In genomic region chr3:190666801-190667200, GRCh38 we compare ENCODE assay signal across 26 cellular contexts.
"Had no signal": no experiment of that assay in that cellular context is flagged by ENCODE, and none has a peak within 500 bp of the region (broad histone marks: within the 10 kb centered on the region; RNA-seq: fewer than 3 reads in every experiment).

No MANE protein-coding gene starts in this region.

- H3K9me3 Mint-ChIP-seq: activated CD4-positive, alpha-beta memory T cell treated with anti-CD3 and anti-CD28 coated beads for 36 hours; activated CD4-positive, alpha-beta T cell treated with anti-CD3 and anti-CD28 coated beads, Interleukin-2, amount 10 ng/mL, durations not matched to agents 24 days and 14 days; activated naive CD4-positive, alpha-beta T cell treated with anti-CD3 and anti-CD28 coated beads for 36 hours; activated naive CD4-positive, alpha-beta T cell treated with anti-CD3 and anti-CD28 coated beads, Interleukin-2, amount 50 U/mL, for 72 hours; activated naive CD8-positive, alpha-beta T cell treated with anti-CD3 and anti-CD28 coated beads, Interleukin-2, amount 10 ng/mL, durations not matched to agents 7 days and 5 days; activated T-helper 1 cell treated with anti-CD3 and anti-CD28 coated beads, Interleukin-12 subunit alpha, Interleukin-12 subunit beta, Interleukin-2, Interleukin-4 antibody, amounts not matched to agents 30 ng/mL and 10 ng/mL and 1 ng/mL, durations not matched to agents 14 hours and 24 hours and 36 hours; activated T-helper 2 cell treated with anti-CD3 and anti-CD28 coated beads, Interferon-gamma antibody, Interleukin-2, Interleukin-4, amounts not matched to agents 10 μg/mL and 5 μg/mL and 100 μg/mL, durations not matched to agents 14 hours and 24 hours and 36 hours; brain; endodermal cell had no signal

- H3K4me1 Mint-ChIP-seq: activated CD4-positive, alpha-beta T cell treated with anti-CD3 and anti-CD28 coated beads for 36 hours; activated CD4-positive, alpha-beta T cell treated with anti-CD3 and anti-CD28 coated beads, Interleukin-2, amount 10 ng/mL, durations not matched to agents 24 days and 14 days; activated CD8-positive, alpha-beta memory T cell treated with anti-CD3 and anti-CD28 coated beads, Interleukin-2, amount 10 ng/mL, durations not matched to agents 7 days and 5 days; activated naive CD8-positive, alpha-beta T cell treated with anti-CD3 and anti-CD28 coated beads, Interleukin-2, amount 10 ng/mL, durations not matched to agents 7 days and 5 days; brain; endodermal cell had no signal

- DNase-seq: activated CD4-positive, alpha-beta memory T cell treated with anti-CD3 and anti-CD28 coated beads for 36 hours; activated CD4-positive, alpha-beta T cell treated with anti-CD3 and anti-CD28 coated beads for 36 hours; activated CD4-positive, alpha-beta T cell treated with anti-CD3 and anti-CD28 coated beads, Interleukin-2, amount 10 ng/mL, durations not matched to agents 24 days and 14 days; activated CD4-positive, CD25-positive, alpha-beta regulatory T cell; activated CD4-positive, CD25-positive, alpha-beta regulatory T cell treated with anti-CD3 and anti-CD28 coated beads, Interleukin-2, amount 50 U/mL, for 72 hours; activated CD8-positive, alpha-beta memory T cell treated with anti-CD3 and anti-CD28 coated beads, Interleukin-2, amount 10 ng/mL, durations not matched to agents 7 days and 5 days; activated CD8-positive, alpha-beta memory T cell treated with anti-CD3 and anti-CD28 coated beads, Interleukin-2, amount 50 U/mL, for 4 hours; activated CD8-positive, alpha-beta T cell treated with anti-CD3 and anti-CD28 coated beads, Interleukin-2, amount 10 ng/mL, durations not matched to agents 7 days and 5 days; activated effector memory CD4-positive, alpha-beta T cell treated with anti-CD3 and anti-CD28 coated beads, Interleukin-2, amount 50 U/mL, for 16 hours; activated naive CD4-positive, alpha-beta T cell treated with anti-CD3 and anti-CD28 coated beads for 36 hours; activated naive CD8-positive, alpha-beta T cell treated with anti-CD3 and anti-CD28 coated beads, Interleukin-2, amount 10 ng/mL, durations not matched to agents 7 days and 5 days; activated T-cell treated with anti-CD3 and anti-CD28 coated beads, Interleukin-2, amount 50 U/mL, for 1 hour; activated T-cell treated with anti-CD3 and anti-CD28 coated beads, Interleukin-2, amount 50 U/mL, for 48 hours; central memory CD4-positive, alpha-beta T cell; cerebellar nuclear complex; colonic mucosa; effector memory CD4-positive, alpha-beta T cell; endodermal cell; foreskin keratinocyte; gastrocnemius medialis; T-helper 2 cell had no signal

- H3K4me3 Mint-ChIP-seq: activated CD4-positive, alpha-beta memory T cell treated with anti-CD3 and anti-CD28 coated beads for 36 hours; activated CD4-positive, alpha-beta T cell treated with anti-CD3 and anti-CD28 coated beads for 36 hours; activated CD4-positive, alpha-beta T cell treated with anti-CD3 and anti-CD28 coated beads, Interleukin-2, amount 10 ng/mL, durations not matched to agents 24 days and 14 days; activated CD8-positive, alpha-beta memory T cell treated with anti-CD3 and anti-CD28 coated beads, Interleukin-2, amount 10 ng/mL, durations not matched to agents 7 days and 5 days; activated CD8-positive, alpha-beta T cell treated with anti-CD3 and anti-CD28 coated beads, Interleukin-2, amount 10 ng/mL, durations not matched to agents 7 days and 5 days; activated naive CD4-positive, alpha-beta T cell treated with anti-CD3 and anti-CD28 coated beads for 36 hours; activated naive CD8-positive, alpha-beta T cell treated with anti-CD3 and anti-CD28 coated beads, Interleukin-2, amount 10 ng/mL, durations not matched to agents 7 days and 5 days; activated T-helper 1 cell treated with anti-CD3 and anti-CD28 coated beads, Interleukin-12 subunit alpha, Interleukin-12 subunit beta, Interleukin-2, Interleukin-4 antibody, amounts not matched to agents 30 ng/mL and 10 ng/mL and 1 ng/mL, durations not matched to agents 14 hours and 24 hours and 36 hours; brain; endodermal cell had no signal

- H3K27ac Mint-ChIP-seq: activated CD4-positive, alpha-beta memory T cell treated with anti-CD3 and anti-CD28 coated beads for 36 hours; activated CD4-positive, alpha-beta T cell treated with anti-CD3 and anti-CD28 coated beads for 36 hours; activated CD4-positive, alpha-beta T cell treated with anti-CD3 and anti-CD28 coated beads, Interleukin-2, amount 10 ng/mL, durations not matched to agents 24 days and 14 days; activated CD8-positive, alpha-beta memory T cell treated with anti-CD3 and anti-CD28 coated beads, Interleukin-2, amount 10 ng/mL, durations not matched to agents 7 days and 5 days; activated CD8-positive, alpha-beta T cell treated with anti-CD3 and anti-CD28 coated beads, Interleukin-2, amount 10 ng/mL, durations not matched to agents 7 days and 5 days; activated naive CD4-positive, alpha-beta T cell treated with anti-CD3 and anti-CD28 coated beads for 36 hours; activated naive CD4-positive, alpha-beta T cell treated with anti-CD3 and anti-CD28 coated beads, Interleukin-2, amount 50 U/mL, for 72 hours; activated naive CD8-positive, alpha-beta T cell treated with anti-CD3 and anti-CD28 coated beads, Interleukin-2, amount 10 ng/mL, durations not matched to agents 7 days and 5 days; activated T-helper 1 cell treated with anti-CD3 and anti-CD28 coated beads, Interleukin-12 subunit alpha, Interleukin-12 subunit beta, Interleukin-2, Interleukin-4 antibody, amounts not matched to agents 30 ng/mL and 10 ng/mL and 1 ng/mL, durations not matched to agents 14 hours and 24 hours and 36 hours; activated T-helper 2 cell treated with anti-CD3 and anti-CD28 coated beads, Interferon-gamma antibody, Interleukin-2, Interleukin-4, amounts not matched to agents 10 μg/mL and 5 μg/mL and 100 μg/mL, durations not matched to agents 14 hours and 24 hours and 36 hours; brain; endodermal cell had no signal

- ATAC-seq: activated CD4-positive, alpha-beta T cell treated with anti-CD3 and anti-CD28 coated beads for 36 hours; activated CD8-positive, alpha-beta memory T cell treated with anti-CD3 and anti-CD28 coated beads, Interleukin-2, amount 10 ng/mL, durations not matched to agents 7 days and 5 days; activated CD8-positive, alpha-beta T cell treated with anti-CD3 and anti-CD28 coated beads, Interleukin-2, amount 10 ng/mL, durations not matched to agents 7 days and 5 days; activated naive CD4-positive, alpha-beta T cell treated with anti-CD3 and anti-CD28 coated beads, Interleukin-2, amount 50 U/mL, for 72 hours; esophagus mucosa; foreskin keratinocyte; gastrocnemius medialis had no signal

- H3K36me3 Mint-ChIP-seq: activated CD4-positive, alpha-beta memory T cell treated with anti-CD3 and anti-CD28 coated beads for 36 hours; activated CD8-positive, alpha-beta memory T cell treated with anti-CD3 and anti-CD28 coated beads, Interleukin-2, amount 10 ng/mL, durations not matched to agents 7 days and 5 days; activated naive CD4-positive, alpha-beta T cell treated with anti-CD3 and anti-CD28 coated beads, Interleukin-2, amount 50 U/mL, for 72 hours; activated naive CD8-positive, alpha-beta T cell treated with anti-CD3 and anti-CD28 coated beads, Interleukin-2, amount 10 ng/mL, durations not matched to agents 7 days and 5 days; brain had no signal

- H3K27me3 Mint-ChIP-seq: brain had no signal
